In the genomic region with DNA sequence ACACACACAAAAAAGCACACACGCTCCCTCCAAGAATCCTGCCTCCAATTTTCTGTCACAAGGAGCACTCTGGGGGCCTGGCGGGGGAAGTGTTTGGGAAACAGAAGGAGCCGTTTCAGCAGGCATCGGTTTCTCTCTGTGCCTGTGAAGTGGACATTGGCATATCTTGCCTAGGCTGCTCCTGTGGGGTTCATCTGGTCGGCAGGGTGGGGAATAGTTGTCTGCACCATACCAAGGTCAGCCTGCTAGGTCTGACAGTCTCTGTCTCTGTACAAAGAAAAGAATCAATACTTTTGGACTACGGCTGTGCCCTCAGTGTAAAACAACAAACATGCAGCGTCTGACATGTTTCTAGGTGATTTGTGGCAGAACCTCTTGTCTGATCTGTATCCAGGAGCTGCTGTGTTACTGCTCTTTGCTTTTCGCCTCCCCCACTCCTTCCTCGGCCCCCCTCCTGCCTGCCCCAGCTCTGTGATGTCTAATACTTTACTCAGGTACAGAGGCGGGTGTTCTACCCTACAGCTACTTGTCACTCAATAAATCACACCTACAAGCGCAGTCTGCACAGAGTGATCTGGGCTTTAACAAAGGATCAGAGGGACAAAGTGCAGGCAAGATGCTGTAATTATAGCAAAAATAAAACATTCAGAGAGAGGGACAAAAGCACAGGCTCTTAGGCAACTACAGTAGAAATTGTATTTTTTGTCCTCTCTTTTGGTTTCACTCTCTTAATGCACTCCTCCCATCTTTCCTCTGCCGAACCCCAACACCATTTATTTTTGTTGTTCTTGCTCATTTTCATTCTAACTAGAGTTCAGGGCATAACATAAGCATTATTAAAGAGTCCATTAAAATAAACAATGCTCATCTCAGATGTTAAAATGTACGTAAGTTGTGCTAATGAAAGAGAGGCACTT, we compare ENCODE assay signal across 11 cellular contexts.
A peak's percentile ranks its signal among the peaks of the same experiment; 100 is the strongest.
DNase-seq lines count a peak whose midpoint lies in the region; ATAC-seq and TF ChIP-seq lines count a peak whose summit lies in the region.
"Had no signal": no experiment of that assay in that cellular context is flagged by ENCODE, and none has a peak within 500 bp of the region (broad histone marks: within the 10 kb centered on the region; RNA-seq: fewer than 3 reads in every experiment).

No MANE protein-coding gene starts in this region.

- peak overlapping the region; percentile 63 for H2BK12ac ChIP-seq in trophoblast cell (ENCODE audit: low read length)

- H2AFZ ChIP-seq in GM23338 (no peak overlapping the region), trophoblast cell (ENCODE audit: insufficient read depth, low read length, poor library complexity) (no peak overlapping the region)
- H2AFZ ChIP-seq: PC-9 had no signal

- H3K79me2 ChIP-seq in GM23338 (replicated peaks; ENCODE audit: insufficient read depth): no peaks in the 10 kb centered on the region; the same call in 1 of the 2 replicates
- no peaks in the 10 kb centered on the region for H3K79me2 ChIP-seq in trophoblast cell (ENCODE audit: control insufficient read depth, insufficient read depth, low read length, poor library complexity)

- H3K4me3 ChIP-seq in GM23338 (peak overlapping the region; percentile 28), trophoblast cell (ENCODE audit: low read depth, low read length) (no peak overlapping the region)
- H3K4me3 ChIP-seq: PC-9 had no signal

- peak overlapping the region; percentile 32 for H3K4me3 Mint-ChIP-seq in GM23338
- no peak overlapping the region for H3K4me3 Mint-ChIP-seq in stimulated activated naive CD8-positive, alpha-beta T cell treated with anti-CD3 and anti-CD28 coated beads, Interleukin-15, amount 100 ng/mL, for 72 hours
- H3K4me3 Mint-ChIP-seq in activated T-helper 1 cell treated with anti-CD3 and anti-CD28 coated beads, Interleukin-12 subunit alpha, Interleukin-12 subunit beta, Interleukin-2, Interleukin-4 antibody, amounts not matched to agents 30 ng/mL and 10 ng/mL and 1 ng/mL, durations not matched to agents 14 hours and 24 hours and 36 hours: no peak overlapping the region
- H3K4me3 Mint-ChIP-seq: dendritic cell treated with granulocyte-macrophage colony-stimulating factor and Interleukin-4, amounts not matched to agents 40 ng/mL and 50 ng/mL, for 4 days had no signal

- no peak for TF ChIP-seq CTCF in GM23338 (conservative IDR thresholded peaks at IDR 0.05; ENCODE audit: low read depth in 2 of 2)

- H3K4me2 ChIP-seq in GM23338 (peak overlapping the region; percentile 70), trophoblast cell (ENCODE audit: low read length) (peak overlapping the region; percentile 62)
- H3K4me2 ChIP-seq: PC-9 had no signal

- WGBS in trophoblast cell (ENCODE audit: extremely low coverage, insufficient coverage, insufficient read length): no CpG with 5 or more reads among the region's 13 CpGs

- DNase-seq in GM23338 (ENCODE audit: low spot score) (peak; percentile 41), SK-N-DZ (ENCODE audit: low spot score) (peak; percentile 30), left ventricle myocardium superior (no peak), trophoblast cell (no peak), NK-92 (lab: John Stamatoyannopoulos, UW; ENCODE audit: unreplicated experiment) (no peak), dermis blood vessel endothelial cell (no peak)
- DNase-seq in stimulated activated naive CD8-positive, alpha-beta T cell treated with anti-CD3 and anti-CD28 coated beads, Interleukin-15, amount 100 ng/mL, for 72 hours: no peak
- DNase-seq in activated T-helper 1 cell treated with anti-CD3 and anti-CD28 coated beads, Interleukin-12 subunit alpha, Interleukin-12 subunit beta, Interleukin-2, Interleukin-4 antibody, amounts not matched to agents 30 ng/mL and 10 ng/mL and 1 ng/mL, durations not matched to agents 14 hours and 24 hours and 36 hours (ENCODE audit: low spot score): no peak
- DNase-seq: naive B cell, PC-9 had no signal

- intact Hi-C loops in left ventricle myocardium superior (cut with micrococcal nuclease): no loop called here
- intact Hi-C loops in activated T-helper 1 cell treated with anti-CD3 and anti-CD28 coated beads, Interleukin-12 subunit alpha, Interleukin-12 subunit beta, Interleukin-2, Interleukin-4 antibody, amounts not matched to agents 30 ng/mL and 10 ng/mL and 1 ng/mL, durations not matched to agents 14 hours and 24 hours and 36 hours (cut with micrococcal nuclease): no loop called here

- peaks cover 4% of the 10 kb centered on the region for H3K27me3 Mint-ChIP-seq in GM23338 (ENCODE audit: insufficient read depth, low read depth, poor library complexity)
- H3K27me3 Mint-ChIP-seq in stimulated activated naive CD8-positive, alpha-beta T cell treated with anti-CD3 and anti-CD28 coated beads, Interleukin-15, amount 100 ng/mL, for 72 hours: no peaks in the 10 kb centered on the region
- no peaks in the 10 kb centered on the region for H3K27me3 Mint-ChIP-seq in activated T-helper 1 cell treated with anti-CD3 and anti-CD28 coated beads, Interleukin-12 subunit alpha, Interleukin-12 subunit beta, Interleukin-2, Interleukin-4 antibody, amounts not matched to agents 30 ng/mL and 10 ng/mL and 1 ng/mL, durations not matched to agents 14 hours and 24 hours and 36 hours (ENCODE audit: insufficient read depth)
- H3K27me3 Mint-ChIP-seq: dendritic cell treated with granulocyte-macrophage colony-stimulating factor and Interleukin-4, amounts not matched to agents 40 ng/mL and 50 ng/mL, for 4 days had no signal

- ATAC-seq in GM23338 (peak; percentile 59), left ventricle myocardium superior (peak; percentile 60)
- no peak for ATAC-seq in stimulated activated naive CD8-positive, alpha-beta T cell treated with anti-CD3 and anti-CD28 coated beads, Interleukin-15, amount 100 ng/mL, for 72 hours

- H3K23ac ChIP-seq in trophoblast cell (ENCODE audit: low read length): no peak overlapping the region

- H4K20me1 ChIP-seq in GM23338 (replicated peaks; ENCODE audit: insufficient read depth): no peaks in the 10 kb centered on the region

- H4K12ac ChIP-seq in trophoblast cell (ENCODE audit: low read depth, low read length): no peak overlapping the region

- H2AK5ac ChIP-seq in trophoblast cell (ENCODE audit: low read length): peak overlapping the region; percentile 41

- H3K27me3 ChIP-seq in GM23338 (ENCODE audit: insufficient read depth) (no peaks in the 10 kb centered on the region), trophoblast cell (ENCODE audit: insufficient read depth, low read length) (no peaks in the 10 kb centered on the region)

- H3K27ac ChIP-seq in GM23338 (ENCODE audit: low read depth) (peak overlapping the region; percentile 3), trophoblast cell (ENCODE audit: low read depth, low read length) (peak overlapping the region; percentile 95)
- H3K27ac ChIP-seq: PC-9 had no signal

- no peaks in the 10 kb centered on the region for H3K9me3 ChIP-seq in trophoblast cell (ENCODE audit: insufficient read depth, low read depth, low read length)

- H3K36me3 ChIP-seq in GM23338 (ENCODE audit: insufficient read depth): no peaks in the 10 kb centered on the region
- H3K36me3 ChIP-seq in trophoblast cell (ENCODE audit: control insufficient read depth in 1 of 2, insufficient read depth in 2 of 2, low read length in 2 of 2): no peaks in the 10 kb centered on the region

- peak overlapping the region; percentile 13 for H4K8ac ChIP-seq in trophoblast cell (ENCODE audit: low read depth, low read length)

- H3K18ac ChIP-seq in trophoblast cell (ENCODE audit: low read length): peak overlapping the region; percentile 41

- H4K91ac ChIP-seq in trophoblast cell (ENCODE audit: low read depth, low read length): peak overlapping the region; percentile 94

- peak overlapping the region; percentile 98 for H2BK120ac ChIP-seq in trophoblast cell (ENCODE audit: insufficient read depth, low read length, poor library complexity)

- no peaks in the 10 kb centered on the region for H3K9me2 ChIP-seq in GM23338 (ENCODE audit: insufficient read depth)

- H3K36me3 Mint-ChIP-seq in GM23338 (ENCODE audit: low read depth): no peaks in the 10 kb centered on the region
- no peaks in the 10 kb centered on the region for H3K36me3 Mint-ChIP-seq in activated T-helper 1 cell treated with anti-CD3 and anti-CD28 coated beads, Interleukin-12 subunit alpha, Interleukin-12 subunit beta, Interleukin-2, Interleukin-4 antibody, amounts not matched to agents 30 ng/mL and 10 ng/mL and 1 ng/mL, durations not matched to agents 14 hours and 24 hours and 36 hours (ENCODE audit: low read depth)
- H3K36me3 Mint-ChIP-seq: naive B cell had no signal

- H3K79me1 ChIP-seq in trophoblast cell (ENCODE audit: low read length): peaks cover 11% of the 10 kb centered on the region

- no peaks in the 10 kb centered on the region for H3K9me3 Mint-ChIP-seq in GM23338
- no peaks in the 10 kb centered on the region for H3K9me3 Mint-ChIP-seq in stimulated activated naive CD8-positive, alpha-beta T cell treated with anti-CD3 and anti-CD28 coated beads, Interleukin-15, amount 100 ng/mL, for 72 hours
- H3K9me3 Mint-ChIP-seq in activated T-helper 1 cell treated with anti-CD3 and anti-CD28 coated beads, Interleukin-12 subunit alpha, Interleukin-12 subunit beta, Interleukin-2, Interleukin-4 antibody, amounts not matched to agents 30 ng/mL and 10 ng/mL and 1 ng/mL, durations not matched to agents 14 hours and 24 hours and 36 hours: peaks cover 5% of the 10 kb centered on the region
- H3K9me3 Mint-ChIP-seq: dendritic cell treated with granulocyte-macrophage colony-stimulating factor and Interleukin-4, amounts not matched to agents 40 ng/mL and 50 ng/mL, for 4 days had no signal

- H3K4me1 ChIP-seq in GM23338 (ENCODE audit: insufficient read depth): peaks cover 69% of the 10 kb centered on the region
- H3K4me1 ChIP-seq in trophoblast cell (ENCODE audit: control insufficient read depth in 1 of 2, insufficient read depth in 2 of 2, low read length in 2 of 2): peaks cover 9 to 10% of the 10 kb centered on the region in 2 experiments

- peak overlapping the region; percentile 92 for H2BK5ac ChIP-seq in trophoblast cell (ENCODE audit: low read depth, low read length, poor library complexity)

- peak overlapping the region; percentile 58 for H3K4ac ChIP-seq in trophoblast cell (ENCODE audit: low read depth, low read length)

- peaks cover 77% of the 10 kb centered on the region for H3K4me1 Mint-ChIP-seq in GM23338
- H3K4me1 Mint-ChIP-seq in stimulated activated naive CD8-positive, alpha-beta T cell treated with anti-CD3 and anti-CD28 coated beads, Interleukin-15, amount 100 ng/mL, for 72 hours: no peaks in the 10 kb centered on the region
- no peaks in the 10 kb centered on the region for H3K4me1 Mint-ChIP-seq in activated T-helper 1 cell treated with anti-CD3 and anti-CD28 coated beads, Interleukin-12 subunit alpha, Interleukin-12 subunit beta, Interleukin-2, Interleukin-4 antibody, amounts not matched to agents 30 ng/mL and 10 ng/mL and 1 ng/mL, durations not matched to agents 14 hours and 24 hours and 36 hours (ENCODE audit: low read depth)
- H3K4me1 Mint-ChIP-seq: naive B cell had no signal

- H3K14ac ChIP-seq in trophoblast cell (ENCODE audit: low read length): peak overlapping the region; percentile 64

- H3K27ac Mint-ChIP-seq in GM23338: peak overlapping the region; percentile 28
- H3K27ac Mint-ChIP-seq in stimulated activated naive CD8-positive, alpha-beta T cell treated with anti-CD3 and anti-CD28 coated beads, Interleukin-15, amount 100 ng/mL, for 72 hours: no peak overlapping the region
- no peak overlapping the region for H3K27ac Mint-ChIP-seq in activated T-helper 1 cell treated with anti-CD3 and anti-CD28 coated beads, Interleukin-12 subunit alpha, Interleukin-12 subunit beta, Interleukin-2, Interleukin-4 antibody, amounts not matched to agents 30 ng/mL and 10 ng/mL and 1 ng/mL, durations not matched to agents 14 hours and 24 hours and 36 hours
- H3K27ac Mint-ChIP-seq: dendritic cell treated with granulocyte-macrophage colony-stimulating factor and Interleukin-4, amounts not matched to agents 40 ng/mL and 50 ng/mL, for 4 days; naive B cell had no signal

- H3K9ac ChIP-seq in trophoblast cell (ENCODE audit: low read length): peak overlapping the region; percentile 9

- no peaks in the 10 kb centered on the region for H3F3A ChIP-seq in GM23338 (replicated peaks; ENCODE audit: low read depth)

Comparison
In these comparisons a context has a peak if more than half of its experiments do, and no peak if none do; other contexts are left out.
1. DNase-seq: peak in GM23338 (single experiment) and SK-N-DZ (single experiment); none in left ventricle myocardium superior (single experiment), trophoblast cell (0 of 2), stimulated activated naive CD8-positive, alpha-beta T cell treated with anti-CD3 and anti-CD28 coated beads, Interleukin-15, amount 100 ng/mL, for 72 hours (0 of 2), NK-92 (single experiment), dermis blood vessel endothelial cell (single experiment) and activated T-helper 1 cell treated with anti-CD3 and anti-CD28 coated beads, Interleukin-12 subunit alpha, Interleukin-12 subunit beta, Interleukin-2, Interleukin-4 antibody, amounts not matched to agents 30 ng/mL and 10 ng/mL and 1 ng/mL, durations not matched to agents 14 hours and 24 hours and 36 hours (single experiment).